Comparison of ENCODE assay signal across 15 cellular contexts in the genomic region with DNA sequence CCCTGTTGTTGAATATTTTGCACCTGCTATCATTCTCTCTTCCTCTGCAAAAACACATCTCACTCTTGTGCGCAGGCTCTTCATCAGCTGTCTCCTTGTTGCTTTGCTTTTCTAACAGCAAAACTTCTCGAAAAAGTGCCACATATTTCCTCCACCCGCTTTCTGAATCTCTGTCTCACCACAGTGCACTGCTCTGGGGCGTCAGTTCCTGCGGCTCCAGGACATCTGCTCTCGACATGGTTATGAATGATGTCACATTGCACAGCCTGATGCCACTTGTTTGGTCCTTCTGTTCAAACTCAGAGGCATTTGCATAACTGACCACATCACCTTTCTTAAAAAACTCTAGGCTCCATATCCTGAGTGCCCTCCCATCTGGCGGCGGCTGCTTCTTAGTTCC.
DNase-seq lines count a peak whose midpoint lies in the region; TF ChIP-seq lines count a peak whose summit lies in the region.
"Had no signal": no experiment of that assay in that cellular context is flagged by ENCODE, and none has a peak within 500 bp of the region (broad histone marks: within the 10 kb centered on the region; RNA-seq: fewer than 3 reads in every experiment).

No MANE protein-coding gene starts in this region.

- 67% methylated on average over 8 of the region's 8 CpGs for WGBS in mammary epithelial cell (ENCODE audit: low coverage, missing lambda C conversion rate)

- BruUV-seq in MCF 10A (replicated peaks; lab: Mats Ljungman, UMichigan) (no TSS peak), mammary epithelial cell (replicated peaks; lab: Mats Ljungman, UMichigan) (no TSS peak)

- no peak for DNase-seq in MCF 10A (ENCODE audit: unreplicated experiment)
- DNase-seq in mammary epithelial cell = no peak
- DNase-seq in NCI-H524 (lab: John Stamatoyannopoulos, UW) = peak; percentile 64 to 93
- no peak for DNase-seq in amygdala (lab: John Stamatoyannopoulos, UW)
- DNase-seq in AML-193 (lab: John Stamatoyannopoulos, UW) = no peak
- DNase-seq in nucleus accumbens (lab: John Stamatoyannopoulos, UW) = no peak
- DNase-seq: ACHN; CD4-positive, alpha-beta memory T cell; DMS153; DND-41; EL had no signal

- POLR2A ChIA-PET in MCF 10A (lab: Yijun Ruan, JAX) = interaction anchor here (1.2 kb wide), 1 partner anchor 13 kb away, joined by 3 read pairs; no protein-coding TSS in a partner anchor

- H2AFZ ChIP-seq in mammary epithelial cell (ENCODE audit: low read depth, low read length) (no peak overlapping the region), OCI-LY3 (ENCODE audit: low read depth, low read length) (peak overlapping the region; percentile 75)

- TF ChIP-seq CTCF in MCF 10A (IDR thresholded peaks at IDR 0.05; ENCODE audit: unreplicated experiment) (no peak), mammary epithelial cell (conservative IDR thresholded peaks at IDR 0.05 in 1 of 2, IDR thresholded peaks at IDR 0.05 in 1 of 2; ENCODE audit: extremely low read depth in 1 of 2, insufficient read depth in 1 of 2, low read depth in 1 of 2, low read length in 2 of 2) (no peak), OCI-LY3 (IDR thresholded peaks at IDR 0.05; ENCODE audit: low read depth, low read length) (no peak)

- H3K36me3 ChIP-seq in mammary epithelial cell (ENCODE audit: insufficient read depth, low read length) (no peaks in the 10 kb centered on the region), OCI-LY3 (replicated peaks; ENCODE audit: low read depth, low read length) (no peaks in the 10 kb centered on the region)
- H3K36me3 ChIP-seq: HAP-1 had no signal

- H4K20me1 ChIP-seq in mammary epithelial cell (ENCODE audit: insufficient read depth, low read length) (no peaks in the 10 kb centered on the region), OCI-LY3 (ENCODE audit: insufficient read depth, low read length) (no peaks in the 10 kb centered on the region)

- H3K9me3 ChIP-seq in mammary epithelial cell (replicated peaks; ENCODE audit: insufficient read depth, low read length) (peaks cover 11% of the 10 kb centered on the region), OCI-LY3 (ENCODE audit: insufficient read depth, low read length) (no peaks in the 10 kb centered on the region)
- H3K9me3 ChIP-seq: HAP-1 had no signal

- no peak overlapping the region for H3K4me2 ChIP-seq in mammary epithelial cell (ENCODE audit: insufficient read depth, low read depth, low read length)
- peak overlapping the region; percentile 89 for H3K4me2 ChIP-seq in OCI-LY3 (ENCODE audit: low read length)

- H3K4me3 Mint-ChIP-seq in MCF 10A (ENCODE audit: unreplicated experiment) = no peak overlapping the region
- H3K4me3 Mint-ChIP-seq: CD14-positive monocyte; CD4-positive, alpha-beta memory T cell had no signal

- H3K9me3 Mint-ChIP-seq in MCF 10A (ENCODE audit: unreplicated experiment) = no peaks in the 10 kb centered on the region

- H3K9ac ChIP-seq in mammary epithelial cell (ENCODE audit: insufficient read depth, low read length) (no peak overlapping the region), OCI-LY3 (ENCODE audit: low read length) (peak overlapping the region; percentile 54)

- CTCF ChIA-PET in MCF 10A (lab: Yijun Ruan, JAX) = interaction anchor here (0.6 kb wide), 1 partner anchor 54 kb away, joined by 3 read pairs; no protein-coding TSS in a partner anchor
- CTCF ChIA-PET in mammary epithelial cell (lab: Charles Lee; ENCODE audit: low non-redundant PET) = no interaction called here

- H3K4me1 Mint-ChIP-seq in MCF 10A (ENCODE audit: insufficient read depth, unreplicated experiment) = peaks cover 19% of the 10 kb centered on the region
- H3K4me1 Mint-ChIP-seq: CD14-positive monocyte; CD4-positive, alpha-beta memory T cell had no signal

- dilution Hi-C loops in mammary epithelial cell (cut with HindIII; ENCODE audit: low sequenced_read_pairs) = no loop called here

- H3K27me3 ChIP-seq in mammary epithelial cell (ENCODE audit: insufficient read depth, low read length) (no peaks in the 10 kb centered on the region), OCI-LY3 (ENCODE audit: low read depth, low read length) (no peaks in the 10 kb centered on the region)

- H3K36me3 Mint-ChIP-seq in MCF 10A (ENCODE audit: insufficient read depth, unreplicated experiment) = peaks cover 7% of the 10 kb centered on the region
- H3K36me3 Mint-ChIP-seq: CD14-positive monocyte; CD4-positive, alpha-beta memory T cell had no signal

- H3K4me3 ChIP-seq in mammary epithelial cell (replicated peaks in 1 of 3; ENCODE audit: insufficient read depth in 1 of 3, low read depth in 2 of 3, low read length in 3 of 3) = no peak overlapping the region
- H3K4me3 ChIP-seq in OCI-LY3 (ENCODE audit: low read length) = peak overlapping the region; percentile 62
- H3K4me3 ChIP-seq: GM12878, HAP-1 had no signal

- in situ Hi-C loops in mammary epithelial cell (cut with MboI; ENCODE audit: low sequenced_read_pairs in 2 of 2) = no loop called here

- peak overlapping the region; percentile 10 for H3K27ac Mint-ChIP-seq in MCF 10A (ENCODE audit: low read depth, unreplicated experiment)
- H3K27ac Mint-ChIP-seq: CD14-positive monocyte; CD4-positive, alpha-beta memory T cell had no signal

- H3K4me1 ChIP-seq in mammary epithelial cell (ENCODE audit: insufficient read depth, low read length) = no peaks in the 10 kb centered on the region
- peaks cover 46% of the 10 kb centered on the region for H3K4me1 ChIP-seq in OCI-LY3 (ENCODE audit: low read length)
- H3K4me1 ChIP-seq: HAP-1 had no signal

- H3K27ac ChIP-seq in mammary epithelial cell (ENCODE audit: insufficient read depth, low read depth, low read length) = no peak overlapping the region
- H3K27ac ChIP-seq in OCI-LY3 (ENCODE audit: low read length) = peak overlapping the region; percentile 96

- intact Hi-C loops in MCF 10A (cut with micrococcal nuclease) (no loop called here), mammary epithelial cell (cut with micrococcal nuclease) (no loop called here)

- peaks cover 17% of the 10 kb centered on the region for H3K27me3 Mint-ChIP-seq in MCF 10A (ENCODE audit: insufficient read depth, unreplicated experiment)
- H3K27me3 Mint-ChIP-seq: CD4-positive, alpha-beta memory T cell had no signal

- no peaks in the 10 kb centered on the region for H3K79me2 ChIP-seq in mammary epithelial cell (ENCODE audit: insufficient read depth, low read length)
- no peaks in the 10 kb centered on the region for H3K79me2 ChIP-seq in OCI-LY3 (ENCODE audit: low read length)

Comparison
In these comparisons a context has a peak if more than half of its experiments do, and no peak if none do; other contexts are left out.
1. DNase-seq: peak in NCI-H524 (2 of 2); none in MCF 10A (single experiment), mammary epithelial cell (single experiment), amygdala (0 of 56), AML-193 (0 of 2) and nucleus accumbens (0 of 56).